ENCODE assay signal across 3 cellular contexts in genomic region chr1:242057745-242058115, GRCh38.
A peak's percentile ranks its signal among the peaks of the same experiment; 100 is the strongest.
TF ChIP-seq lines count a peak whose summit lies in the region.

No MANE protein-coding gene starts in this region.

TF ChIP-seq in SK-N-SH, 30 proteins besides CTCF, POLR2A, EP300 and RAD21 (continued from another document):
- TF ChIP-seq TCF12 (IDR thresholded peaks at IDR 0.05) (no peak), TAF1 (IDR thresholded peaks at IDR 0.05; ENCODE audit: borderline replicate concordance, low read depth, low read length) (no peak), ELF1 (IDR thresholded peaks at IDR 0.05) (no peak), FOXJ3 (CRISPR knock-in tag; IDR thresholded peaks at IDR 0.05) (no peak), GATA2 (CRISPR knock-in tag; IDR thresholded peaks at IDR 0.05) (no peak), MEF2A (IDR thresholded peaks at IDR 0.05; ENCODE audit: borderline replicate concordance, low read depth) (no peak), FOXM1 (IDR thresholded peaks at IDR 0.05; ENCODE audit: low read depth) (no peak)
- TF ChIP-seq, protein P1, sequence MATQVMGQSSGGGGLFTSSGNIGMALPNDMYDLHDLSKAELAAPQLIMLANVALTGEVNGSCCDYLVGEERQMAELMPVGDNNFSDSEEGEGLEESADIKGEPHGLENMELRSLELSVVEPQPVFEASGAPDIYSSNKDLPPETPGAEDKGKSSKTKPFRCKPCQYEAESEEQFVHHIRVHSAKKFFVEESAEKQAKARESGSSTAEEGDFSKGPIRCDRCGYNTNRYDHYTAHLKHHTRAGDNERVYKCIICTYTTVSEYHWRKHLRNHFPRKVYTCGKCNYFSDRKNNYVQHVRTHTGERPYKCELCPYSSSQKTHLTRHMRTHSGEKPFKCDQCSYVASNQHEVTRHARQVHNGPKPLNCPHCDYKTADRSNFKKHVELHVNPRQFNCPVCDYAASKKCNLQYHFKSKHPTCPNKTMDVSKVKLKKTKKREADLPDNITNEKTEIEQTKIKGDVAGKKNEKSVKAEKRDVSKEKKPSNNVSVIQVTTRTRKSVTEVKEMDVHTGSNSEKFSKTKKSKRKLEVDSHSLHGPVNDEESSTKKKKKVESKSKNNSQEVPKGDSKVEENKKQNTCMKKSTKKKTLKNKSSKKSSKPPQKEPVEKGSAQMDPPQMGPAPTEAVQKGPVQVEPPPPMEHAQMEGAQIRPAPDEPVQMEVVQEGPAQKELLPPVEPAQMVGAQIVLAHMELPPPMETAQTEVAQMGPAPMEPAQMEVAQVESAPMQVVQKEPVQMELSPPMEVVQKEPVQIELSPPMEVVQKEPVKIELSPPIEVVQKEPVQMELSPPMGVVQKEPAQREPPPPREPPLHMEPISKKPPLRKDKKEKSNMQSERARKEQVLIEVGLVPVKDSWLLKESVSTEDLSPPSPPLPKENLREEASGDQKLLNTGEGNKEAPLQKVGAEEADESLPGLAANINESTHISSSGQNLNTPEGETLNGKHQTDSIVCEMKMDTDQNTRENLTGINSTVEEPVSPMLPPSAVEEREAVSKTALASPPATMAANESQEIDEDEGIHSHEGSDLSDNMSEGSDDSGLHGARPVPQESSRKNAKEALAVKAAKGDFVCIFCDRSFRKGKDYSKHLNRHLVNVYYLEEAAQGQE (IDR thresholded peaks at IDR 0.05; ENCODE audit: low read depth, low read length): no peak
TF ChIP-seq in SK-N-SH: peak in this region for 0.

TF ChIP-seq in SK-N-SH treated with all-trans-retinoic acid at 6 μM for 48 hours, 23 proteins besides CTCF, POLR2A, EP300 and RAD21 (continued from another document):
- TF ChIP-seq ZNF565 (CRISPR knock-in tag; conservative IDR thresholded peaks at IDR 0.05; ENCODE audit: low read depth) (no peak), SNAI2 (CRISPR knock-in tag; IDR thresholded peaks at IDR 0.05) (no peak), PPARA (CRISPR knock-in tag; IDR thresholded peaks at IDR 0.05; ENCODE audit: borderline replicate concordance) (no peak), ZFP3 (CRISPR knock-in tag; IDR thresholded peaks at IDR 0.05) (no peak), TCF4 (CRISPR knock-in tag; IDR thresholded peaks at IDR 0.05; ENCODE audit: borderline replicate concordance) (no peak), ZNF70 (CRISPR knock-in tag; IDR thresholded peaks at IDR 0.05) (no peak), ZNF8 (CRISPR knock-in tag; IDR thresholded peaks at IDR 0.05) (no peak), OSR1 (CRISPR knock-in tag; IDR thresholded peaks at IDR 0.05) (no peak)
- TF ChIP-seq, protein P2, sequence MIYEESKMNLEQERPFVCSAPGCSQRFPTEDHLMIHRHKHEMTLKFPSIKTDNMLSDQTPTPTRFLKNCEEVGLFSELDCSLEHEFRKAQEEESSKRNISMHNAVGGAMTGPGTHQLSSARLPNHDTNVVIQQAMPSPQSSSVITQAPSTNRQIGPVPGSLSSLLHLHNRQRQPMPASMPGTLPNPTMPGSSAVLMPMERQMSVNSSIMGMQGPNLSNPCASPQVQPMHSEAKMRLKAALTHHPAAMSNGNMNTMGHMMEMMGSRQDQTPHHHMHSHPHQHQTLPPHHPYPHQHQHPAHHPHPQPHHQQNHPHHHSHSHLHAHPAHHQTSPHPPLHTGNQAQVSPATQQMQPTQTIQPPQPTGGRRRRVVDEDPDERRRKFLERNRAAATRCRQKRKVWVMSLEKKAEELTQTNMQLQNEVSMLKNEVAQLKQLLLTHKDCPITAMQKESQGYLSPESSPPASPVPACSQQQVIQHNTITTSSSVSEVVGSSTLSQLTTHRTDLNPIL (CRISPR knock-in tag; IDR thresholded peaks at IDR 0.05; ENCODE audit: low read depth): no peak
- TF ChIP-seq, protein P3, sequence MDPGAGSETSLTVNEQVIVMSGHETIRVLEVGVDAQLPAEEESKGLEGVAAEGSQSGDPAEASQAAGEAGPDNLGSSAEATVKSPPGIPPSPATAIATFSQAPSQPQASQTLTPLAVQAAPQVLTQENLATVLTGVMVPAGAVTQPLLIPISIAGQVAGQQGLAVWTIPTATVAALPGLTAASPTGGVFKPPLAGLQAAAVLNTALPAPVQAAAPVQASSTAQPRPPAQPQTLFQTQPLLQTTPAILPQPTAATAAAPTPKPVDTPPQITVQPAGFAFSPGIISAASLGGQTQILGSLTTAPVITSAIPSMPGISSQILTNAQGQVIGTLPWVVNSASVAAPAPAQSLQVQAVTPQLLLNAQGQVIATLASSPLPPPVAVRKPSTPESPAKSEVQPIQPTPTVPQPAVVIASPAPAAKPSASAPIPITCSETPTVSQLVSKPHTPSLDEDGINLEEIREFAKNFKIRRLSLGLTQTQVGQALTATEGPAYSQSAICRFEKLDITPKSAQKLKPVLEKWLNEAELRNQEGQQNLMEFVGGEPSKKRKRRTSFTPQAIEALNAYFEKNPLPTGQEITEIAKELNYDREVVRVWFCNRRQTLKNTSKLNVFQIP (CRISPR knock-in tag; IDR thresholded peaks at IDR 0.05; ENCODE audit: borderline replicate concordance, low read depth): no peak
TF ChIP-seq in SK-N-SH treated with all-trans-retinoic acid at 6 μM for 48 hours: peak in this region for 0.

TF ChIP-seq in WTC11, 78 proteins besides CTCF, POLR2A, EP300 and RAD21:
- TF ChIP-seq HMGXB4 (CRISPR knock-in tag; IDR thresholded peaks at IDR 0.05) (no peak), ZNF423 (CRISPR knock-in tag; IDR thresholded peaks at IDR 0.05) (0 out of 2 replicates have a peak, but pooled peaks have one; percentile 39)
